ENCODE assay signal across 11 cellular contexts in genomic region chr16:71853413-71853812, GRCh38. TPM values are rescaled to one million over a fixed set of nuclear protein-coding genes. Genes with fewer than 3 reads are reported as not detected.
DNase-seq lines count a peak whose midpoint lies in the region; ATAC-seq, FAIRE-seq and TF ChIP-seq lines count a peak whose summit lies in the region.
"Had no signal": no experiment of that assay in that cellular context is flagged by ENCODE, and none has a peak within 500 bp of the region (broad histone marks: within the 10 kb centered on the region; RNA-seq: fewer than 3 reads in every experiment).

No MANE protein-coding gene starts in this region.

- WGBS in aorta, 2 donors, result 82 to 85% methylated on average over 4 of the region's 4 CpGs

- DNase-seq in GM12892 (ENCODE audit: insufficient read length) (peak; percentile 66), cerebellum (ENCODE audit: low spot score) (no peak), aorta (no peak), left lobe of liver (ENCODE audit: low spot score) (no peak)
- DNase-seq in activated naive CD8-positive, alpha-beta T cell treated with anti-CD3 and anti-CD28 coated beads for 36 hours, result no peak
- DNase-seq in activated effector memory CD4-positive, alpha-beta T cell treated with Interleukin-2 at 50 U/mL for 16 hours, result no peak
- DNase-seq: DMS 273 treated with DMSO at 0.1 percent for 48 hours, NCI-H187 treated with DMSO at 0.1 percent for 48 hours had no signal

- peak; percentile 54; the same call in 1 of the 2 replicates for TF ChIP-seq POLR2A in GM12892 (IDR thresholded peaks at IDR 0.05; ENCODE audit: low read depth, low read length)

- no peaks in the 10 kb centered on the region for H3K27me3 Mint-ChIP-seq in activated naive CD8-positive, alpha-beta T cell treated with anti-CD3 and anti-CD28 coated beads for 36 hours

- H3K27ac Mint-ChIP-seq in activated naive CD8-positive, alpha-beta T cell treated with anti-CD3 and anti-CD28 coated beads for 36 hours, result peak overlapping the region; percentile 12

- FAIRE-seq in GM12892 (lab: Jason Lieb, UNC), result peak; percentile 88

- peaks cover 0 to 5% of the 10 kb centered on the region in 2 donors for H3K36me3 ChIP-seq in aorta (ENCODE audit: control insufficient read depth in 1 of 2, insufficient read depth in 2 of 2, low read length in 1 of 2)

- no peaks in the 10 kb centered on the region for H3K27me3 ChIP-seq in aorta (ENCODE audit: control insufficient read depth in 1 of 2, insufficient read depth in 2 of 2, low read length in 1 of 2)

- H3K4me1 Mint-ChIP-seq in activated naive CD8-positive, alpha-beta T cell treated with anti-CD3 and anti-CD28 coated beads for 36 hours, result peaks cover 30% of the 10 kb centered on the region

- no peaks in the 10 kb centered on the region for H3K4me1 ChIP-seq in aorta (ENCODE audit: control insufficient read depth in 1 of 2, insufficient read depth in 2 of 2, low read length in 2 of 2)
- H3K4me1 ChIP-seq: prostate gland had no signal

- ATAC-seq in GM19372 (IDR thresholded peaks at IDR 0.05; ENCODE audit: low read depth, unreplicated experiment) (peak; percentile 72), HG03039 (IDR thresholded peaks at IDR 0.05; ENCODE audit: unreplicated experiment) (peak; percentile 44), aorta (ENCODE audit: low FRiP score) (no peak), left lobe of liver (no peak)

- H3K9me3 ChIP-seq in aorta (ENCODE audit: control insufficient read depth, low read length), result no peaks in the 10 kb centered on the region
- H3K9me3 ChIP-seq: prostate gland had no signal

- no peak overlapping the region for H3K27ac ChIP-seq in aorta (ENCODE audit: low read depth in 1 of 2, low read length in 2 of 2)
- H3K27ac ChIP-seq: prostate gland had no signal

- no peak overlapping the region for H3K4me3 Mint-ChIP-seq in activated naive CD8-positive, alpha-beta T cell treated with anti-CD3 and anti-CD28 coated beads for 36 hours

- intact Hi-C loops in aorta (cut with DNase I), result no loop called here

- no peaks in the 10 kb centered on the region for H3K9me3 Mint-ChIP-seq in activated naive CD8-positive, alpha-beta T cell treated with anti-CD3 and anti-CD28 coated beads for 36 hours

- H3K4me3 ChIP-seq in aorta (ENCODE audit: low read length in 2 of 2), result no peak overlapping the region
- H3K4me3 ChIP-seq: prostate gland had no signal

- H3K36me3 Mint-ChIP-seq in activated naive CD8-positive, alpha-beta T cell treated with anti-CD3 and anti-CD28 coated beads for 36 hours, result peaks cover 15% of the 10 kb centered on the region

RNA-seq across cellular contexts. Expression of gene ATXN1L, which starts 7.6 kb away (rescaled TPM):
- 9.0 TPM for polyA plus RNA-seq in GM12892 (2012; ENCODE audit: missing spikeins)
- 10 to 100 TPM; 13.4 to 15.3 TPM for total RNA-seq in activated naive CD8-positive, alpha-beta T cell treated with anti-CD3 and anti-CD28 coated beads for 36 hours
- total RNA-seq in cerebellum (13.2 TPM), aorta (10 to 100 TPM; 30.4 to 31.2 TPM), left lobe of liver (10.0 TPM)
- polyA plus RNA-seq in aorta, result 10 to 100 TPM in 1 of 2 donors, 1 to 10 TPM in 1; 7.9 to 10.8 TPM

RNA-seq across cellular contexts. Expression of gene ZNF821, which starts 30.6 kb away (rescaled TPM):
- 8.3 TPM for polyA plus RNA-seq in GM12892 (2012; ENCODE audit: missing spikeins)
- total RNA-seq in activated naive CD8-positive, alpha-beta T cell treated with anti-CD3 and anti-CD28 coated beads for 36 hours, result 1 to 10 TPM; 4.0 to 6.1 TPM
- total RNA-seq in cerebellum (22.2 TPM), aorta (1 to 10 TPM; 7.9 to 9.9 TPM), left lobe of liver (2.4 TPM)
- 1 to 10 TPM; 5.4 to 9.2 TPM for polyA plus RNA-seq in aorta

RNA-seq across cellular contexts. Expression of gene IST1, which starts 41.9 kb away (rescaled TPM):
- polyA plus RNA-seq in GM12892 (2012; ENCODE audit: missing spikeins), result 132 TPM
- 100 to 1,000 TPM; 158 to 163 TPM for total RNA-seq in activated naive CD8-positive, alpha-beta T cell treated with anti-CD3 and anti-CD28 coated beads for 36 hours
- total RNA-seq in cerebellum, result 134 TPM
- 100 to 1,000 TPM; 152 to 202 TPM for total RNA-seq in aorta
- 100 to 1,000 TPM in 1 of 2 donors, 10 to 100 TPM in 1; 52.5 to 150 TPM for polyA plus RNA-seq in aorta
- 56.2 TPM for total RNA-seq in left lobe of liver

RNA-seq across cellular contexts. Expression of gene AP1G1, which starts 44.8 kb away (rescaled TPM):
- polyA plus RNA-seq in GM12892 (2012; ENCODE audit: missing spikeins), result 31.7 TPM
- 10 to 100 TPM; 59.1 to 62.2 TPM for total RNA-seq in activated naive CD8-positive, alpha-beta T cell treated with anti-CD3 and anti-CD28 coated beads for 36 hours
- total RNA-seq in cerebellum (108 TPM), aorta (10 to 100 TPM; 72.3 to 87.7 TPM), left lobe of liver (51.9 TPM)
- polyA plus RNA-seq in aorta, result 10 to 100 TPM; 12.4 to 24.1 TPM

Comparison
In these comparisons a context has a peak if more than half of its experiments do, and no peak if none do; other contexts are left out.
1. ATAC-seq: peak in GM19372 (single experiment) and HG03039 (single experiment); none in aorta (single experiment) and left lobe of liver (single experiment).